Comparison of ENCODE assay signal across 10 cellular contexts in genomic region chr4:154349829-154350228, GRCh38.
DNase-seq lines count a peak whose midpoint lies in the region; ATAC-seq and TF ChIP-seq lines count a peak whose summit lies in the region.
"Had no signal": no experiment of that assay in that cellular context is flagged by ENCODE, and none has a peak within 500 bp of the region (broad histone marks: within the 10 kb centered on the region; RNA-seq: fewer than 3 reads in every experiment).

No MANE protein-coding gene starts in this region.

- peak; percentile 48 for ATAC-seq in body of pancreas
- no peak for ATAC-seq in HG03095 (IDR thresholded peaks at IDR 0.05; ENCODE audit: unreplicated experiment)

- DNase-seq in HT1080 (ENCODE audit: low read depth) (peak; percentile 18), body of pancreas (peak in 1 of 4 donors; percentile 16), GF-D8 (lab: John Stamatoyannopoulos, UW) (no peak), NCI-H1417 treated with DMSO at 0.1 percent for 48 hours (lab: John Stamatoyannopoulos, UW) (no peak)
- DNase-seq: activated CD4-positive, alpha-beta T cell treated with anti-CD3 and anti-CD28 coated beads, Interleukin-2, amount 50 U/mL, for 1 hour; erythroblast; NCI-H1436 treated with DMSO at 0.1 percent for 48 hours had no signal

- no peaks in the 10 kb centered on the region for H4K20me1 ChIP-seq in neural cell (ENCODE audit: insufficient read depth)

- H3K36me3 ChIP-seq in body of pancreas (replicated peaks in 1 of 2; ENCODE audit: insufficient read depth in 1 of 2, low read depth in 2 of 2) (no peaks in the 10 kb centered on the region), neural cell (ENCODE audit: insufficient read depth, low read length) (no peaks in the 10 kb centered on the region)

- no peaks in the 10 kb centered on the region for H3K27me3 ChIP-seq in body of pancreas
- H3K27me3 ChIP-seq in neural cell (ENCODE audit: insufficient read depth, low read depth, low read length), result no peaks in the 10 kb centered on the region

- no peaks in the 10 kb centered on the region for H3K79me2 ChIP-seq in neural cell (replicated peaks; ENCODE audit: insufficient read depth, low read length)

- H3K27ac ChIP-seq in body of pancreas (no peak overlapping the region), neural cell (ENCODE audit: low read length) (no peak overlapping the region)

- H3K4me3 ChIP-seq in body of pancreas, result no peak overlapping the region
- H3K4me3 ChIP-seq in neural cell (ENCODE audit: low read length), result no peak overlapping the region

- TF ChIP-seq EP300 in neural cell (conservative IDR thresholded peaks at IDR 0.05; ENCODE audit: poor library complexity, severe bottlenecking), result no peak

- 25 to 45% methylated on average over 2 of the region's 2 CpGs for WGBS in body of pancreas, 2 donors

- TF ChIP-seq CTCF in GM12872 (IDR thresholded peaks at IDR 0.05; ENCODE audit: insufficient read depth, low read depth, low read length), result peak; percentile 46
- peak in 5 of 7 experiments; percentile 22 to 52 (median 34) for TF ChIP-seq CTCF in body of pancreas (IDR thresholded peaks at IDR 0.05)
- peak; percentile 68 for TF ChIP-seq CTCF in neural cell (IDR thresholded peaks at IDR 0.05; ENCODE audit: poor library complexity, severe bottlenecking)

- no peak overlapping the region for H3K9ac ChIP-seq in neural cell (ENCODE audit: low read length)

- H3K9me3 ChIP-seq in body of pancreas (no peaks in the 10 kb centered on the region), neural cell (ENCODE audit: low read length) (no peaks in the 10 kb centered on the region)

- peak; percentile 60 for TF ChIP-seq RAD21 in neural cell (conservative IDR thresholded peaks at IDR 0.05)

- no peak overlapping the region for H3K4me2 ChIP-seq in neural cell (ENCODE audit: low read length)

- H3K9me2 ChIP-seq in neural cell (ENCODE audit: insufficient read depth, low read length), result no peaks in the 10 kb centered on the region

- H3F3A ChIP-seq in neural cell (ENCODE audit: insufficient read depth, low read length, poor library complexity, severe bottlenecking), result no peaks in the 10 kb centered on the region

- no peaks in the 10 kb centered on the region for H3K4me1 ChIP-seq in body of pancreas

- no peak overlapping the region for H2AFZ ChIP-seq in neural cell (ENCODE audit: low read depth, low read length)

- TF ChIP-seq POLR2A in body of pancreas (IDR thresholded peaks at IDR 0.05), result no peak

- intact Hi-C loops in body of pancreas (cut with DNase I), result no loop called here

TF ChIP-seq in neural cell, 6 proteins besides CTCF, POLR2A, EP300 and RAD21:
- TF ChIP-seq TAF1 (IDR thresholded peaks at IDR 0.05; ENCODE audit: low read depth), result no peak
- no peak for TF ChIP-seq MXI1 (conservative IDR thresholded peaks at IDR 0.05; ENCODE audit: poor library complexity, severe bottlenecking)
- TF ChIP-seq REST (IDR thresholded peaks at IDR 0.05; ENCODE audit: borderline replicate concordance), result no peak
- peak; percentile 69 for TF ChIP-seq SMC3 (conservative IDR thresholded peaks at IDR 0.05; ENCODE audit: poor library complexity)
TF ChIP-seq in neural cell: peak in this region for 1.
